25 cellular contexts compared by ENCODE assay signal in genomic region chr17:49630113-49630900, GRCh38. TPM values are rescaled to one million over a fixed set of nuclear protein-coding genes. Genes with fewer than 3 reads are reported as not detected.
DNase-seq lines count a peak whose midpoint lies in the region; ATAC-seq, FAIRE-seq and TF ChIP-seq lines count a peak whose summit lies in the region.
"Had no signal": no experiment of that assay in that cellular context is flagged by ENCODE, and none has a peak within 500 bp of the region (broad histone marks: within the 10 kb centered on the region; RNA-seq: fewer than 3 reads in every experiment).

No MANE protein-coding gene starts in this region.

- POLR2A ChIA-PET in GM12878 (lab: Charles Lee) = interaction anchor here (0.6 to 1.5 kb wide), 2 partner anchors 32 to 1519 kb away, joined by 3 to 4 read pairs; no protein-coding TSS in a partner anchor
- POLR2A ChIA-PET in naive thymus-derived CD8-positive, alpha-beta T cell (lab: Charles Lee) = no interaction called here

- peaks cover 17 to 99% (median 74%) of the 10 kb centered on the region in 12 donors for H3K4me1 ChIP-seq in heart left ventricle
- H3K4me1 ChIP-seq in GM12878 (ENCODE audit: control insufficient read depth, insufficient read depth, low read length) = no peaks in the 10 kb centered on the region
- H3K4me1 ChIP-seq in aorta (ENCODE audit: control insufficient read depth in 1 of 2, insufficient read depth in 2 of 2, low read length in 2 of 2) = peaks cover 4 to 30% of the 10 kb centered on the region in 2 donors

- no peak overlapping the region for H3K4me3 ChIP-seq in heart left ventricle
- H3K4me3 ChIP-seq in GM12878 = no peak overlapping the region
- no peak overlapping the region for H3K4me3 ChIP-seq in aorta (ENCODE audit: low read length in 2 of 2)
- H3K4me3 ChIP-seq: uterus had no signal

- H3K4me1 Mint-ChIP-seq in naive thymus-derived CD8-positive, alpha-beta T cell = peaks cover 15 to 56% (median 41%) of the 10 kb centered on the region in 4 donors

- SMC1A ChIA-PET in GM12878 (lab: Charles Lee; ENCODE audit: uncharacterized antibody, unreplicated experiment) = interaction anchor here (1.6 to 5.6 kb wide), 2 partner anchors 17 to 42 kb away, joined by 3 to 53 read pairs; no protein-coding TSS in a partner anchor

- no peak for FAIRE-seq in GM12878 (lab: Jason Lieb, UNC)

- no peak overlapping the region for H2AFZ ChIP-seq in GM12878 (ENCODE audit: control insufficient read depth, low read depth, low read length)

- intact Hi-C loops in heart left ventricle (cut with DNase I) (loop anchor here in 3 of 10 donors (5.0 kb wide), 1 partner anchor 47 kb away; the partner anchor contains the start of gene SPOP (in 3 of the 3)), left ventricle myocardium superior (cut with micrococcal nuclease) (no loop called here), GM12878 (cut with micrococcal nuclease; ENCODE audit: unreplicated experiment) (no loop called here), aorta (cut with DNase I) (loop anchor here (5.0 kb wide), 2 partner anchors 53 to 58 kb away; partner anchors contain the start of gene NXPH3 (in 1 of the 2))

- ATAC-seq in heart left ventricle = no peak
- ATAC-seq in left ventricle myocardium superior = no peak
- peak; percentile 75 for ATAC-seq in GM12878
- ATAC-seq in naive thymus-derived CD8-positive, alpha-beta T cell = no peak
- ATAC-seq in aorta (ENCODE audit: low FRiP score) = no peak
- no peak for ATAC-seq in GM19397 (IDR thresholded peaks at IDR 0.05; ENCODE audit: unreplicated experiment)
- ATAC-seq: HCT116, Panc1 had no signal

- peak overlapping the region in 1 of 10 donors; percentile 9 for H3K4me3 Mint-ChIP-seq in naive thymus-derived CD8-positive, alpha-beta T cell
- H3K4me3 Mint-ChIP-seq: activated B cell treated with CpG ODN at 0.5 μM for 24 hours had no signal

- CTCF ChIA-PET in GM12878 (lab: Yijun Ruan, JAX) = interaction anchor here (1.9 to 2.0 kb wide), 2 partner anchors 16 to 66 kb away, joined by 9 read pairs; no protein-coding TSS in a partner anchor

- no peak overlapping the region for H3K9ac ChIP-seq in GM12878 (ENCODE audit: control insufficient read depth, insufficient read depth, low read length)

- 66 to 74% (median 70%) methylated on average over 6 of the region's 6 CpGs for WGBS in heart left ventricle, 4 donors
- 88% methylated on average over 6 of the region's 6 CpGs for WGBS in GM12878 (ENCODE audit: insufficient coverage, insufficient replicate concordance, low lambda C conversion rate, missing lambda C conversion rate)
- 41 to 43% methylated on average over 6 of the region's 6 CpGs for WGBS in aorta, 2 donors

- TF ChIP-seq CTCF in heart left ventricle (IDR thresholded peaks at IDR 0.05) (no peak), GM12878 (IDR thresholded peaks at IDR 0.05 in 2 of 3, conservative IDR thresholded peaks at IDR 0.05 in 1 of 3; ENCODE audit: control insufficient read depth in 2 of 3, extremely low read depth in 1 of 3, insufficient read depth in 1 of 3, low read depth in 3 of 3, low read length in 3 of 3) (no peak), GM10266 (IDR thresholded peaks at IDR 0.05; ENCODE audit: control insufficient read depth, insufficient read depth, low read depth, missing control alignments) (no peak)

- no peaks in the 10 kb centered on the region for H4K20me1 ChIP-seq in GM12878 (ENCODE audit: control insufficient read depth, insufficient read depth)

- RAD21 ChIA-PET in GM12878 (lab: Charles Lee; ENCODE audit: unreplicated experiment) = interaction anchor here (1.0 to 1.3 kb wide), 2 partner anchors 16 to 46 kb away, joined by 3 to 5 read pairs; no protein-coding TSS in a partner anchor

- no peak for TF ChIP-seq EP300 in GM12878 (IDR thresholded peaks at IDR 0.05; ENCODE audit: borderline replicate concordance in 1 of 2, control insufficient read depth in 1 of 2, low read depth in 2 of 2, low read length in 2 of 2)

- TF ChIP-seq POLR2A in heart left ventricle (IDR thresholded peaks at IDR 0.05) (no peak), GM12878 (IDR thresholded peaks at IDR 0.05; ENCODE audit: low read depth, low read length) (no peak)

- no peak overlapping the region; the same call in 1 of the 2 replicates for H3K4me2 ChIP-seq in GM12878 (ENCODE audit: control insufficient read depth, insufficient read depth)

- H3K79me2 ChIP-seq in GM12878 (ENCODE audit: control insufficient read depth, insufficient read depth, low read length) = peaks cover 26% of the 10 kb centered on the region

- H3K27ac Mint-ChIP-seq in naive thymus-derived CD8-positive, alpha-beta T cell = peak overlapping the region in 7 of 10 donors; percentile 21 to 75 (median 30)
- H3K27ac Mint-ChIP-seq: activated B cell treated with CpG ODN at 0.5 μM for 24 hours had no signal

- peaks cover 0 to 8% (median 0%) of the 10 kb centered on the region in 9 donors for H3K36me3 ChIP-seq in heart left ventricle
- 0 out of 4 replicates have a peak, but pooled peaks cover 0 to 4% of the 10 kb centered on the region in 2 experiments for H3K36me3 ChIP-seq in GM12878 (ENCODE audit: control insufficient read depth in 2 of 2, insufficient read depth in 2 of 2, low read length in 1 of 2)
- H3K36me3 ChIP-seq in aorta (ENCODE audit: control insufficient read depth in 1 of 2, insufficient read depth in 2 of 2, low read length in 1 of 2) = no peaks in the 10 kb centered on the region
- H3K36me3 ChIP-seq: uterus had no signal

- H3K27me3 ChIP-seq in heart left ventricle (no peaks in the 10 kb centered on the region), GM12878 (replicated peaks in 1 of 2; ENCODE audit: control insufficient read depth in 2 of 2, insufficient read depth in 2 of 2, low read length in 1 of 2) (no peaks in the 10 kb centered on the region), aorta (ENCODE audit: control insufficient read depth in 1 of 2, insufficient read depth in 2 of 2, low read length in 1 of 2) (no peaks in the 10 kb centered on the region)
- H3K27me3 ChIP-seq: uterus had no signal

- no TSS peak for BruUV-seq in GM12878 (replicated peaks; lab: Mats Ljungman, UMichigan)

- DNase-seq in heart left ventricle = no peak
- no peak for DNase-seq in left ventricle myocardium superior
- DNase-seq in GM12878 (ENCODE audit: low read depth, low spot score) = no peak
- no peak for DNase-seq in naive thymus-derived CD8-positive, alpha-beta T cell
- no peak for DNase-seq in aorta
- DNase-seq in NCI-H2107 treated with DMSO at 0.1 percent for 48 hours (lab: John Stamatoyannopoulos, UW; ENCODE audit: unreplicated experiment) = no peak
- DNase-seq in GM10266 (ENCODE audit: extremely low spot score) = no peak
- DNase-seq: ACHN; activated B cell treated with CpG ODN at 0.5 μM for 24 hours; activated gamma-delta T cell; anterior cingulate cortex; cerebellar nuclear complex; DMS53; effector memory CD4-positive, alpha-beta T cell; hippocampal formation; islet precursor cell; NCI-H1417 treated with DMSO at 0.1 percent for 48 hours; stimulated activated CD4-positive, alpha-beta T cell treated with anti-CD3 and anti-CD28 coated beads, Interleukin-1b, Interleukin-23, amount 100 ng/mL, for 48 hours; uterus had no signal

- in situ Hi-C loops in GM12878 (cut with MboI) = no loop called here

- TF ChIP-seq RAD21 in GM12878 (IDR thresholded peaks at IDR 0.05; ENCODE audit: insufficient read depth, low read depth, low read length) = no peak

- no peaks in the 10 kb centered on the region for H3K27me3 Mint-ChIP-seq in naive thymus-derived CD8-positive, alpha-beta T cell
- H3K27me3 Mint-ChIP-seq: activated B cell treated with CpG ODN at 0.5 μM for 24 hours had no signal

- H3K36me3 Mint-ChIP-seq in naive thymus-derived CD8-positive, alpha-beta T cell = peaks cover 0 to 33% (median 0%) of the 10 kb centered on the region in 3 donors

- H3K27ac ChIP-seq in heart left ventricle (peak overlapping the region in 10 of 12 donors; percentile 23 to 67 (median 38)), GM12878 (ENCODE audit: control insufficient read depth, insufficient read depth) (peak overlapping the region; percentile 46), aorta (ENCODE audit: low read depth in 1 of 2, low read length in 2 of 2) (peak overlapping the region; percentile 74 to 76)
- H3K27ac ChIP-seq: C4-2B had no signal

- H3K9me3 Mint-ChIP-seq in naive thymus-derived CD8-positive, alpha-beta T cell = no peaks in the 10 kb centered on the region
- H3K9me3 Mint-ChIP-seq: activated B cell treated with CpG ODN at 0.5 μM for 24 hours had no signal

- no peaks in the 10 kb centered on the region for H3K9me3 ChIP-seq in heart left ventricle
- H3K9me3 ChIP-seq in GM12878 (replicated peaks; ENCODE audit: control insufficient read depth, insufficient read depth, low read length) = no peaks in the 10 kb centered on the region
- no peaks in the 10 kb centered on the region for H3K9me3 ChIP-seq in aorta (ENCODE audit: control insufficient read depth, low read length)
- H3K9me3 ChIP-seq: uterus had no signal

RNA-seq across cellular contexts. Expression of gene SPOP, which starts 47.6 kb away (rescaled TPM):
- 10 to 100 TPM; 46.7 to 96.1 (median 60.4) TPM for total RNA-seq in heart left ventricle
- 10 to 100 TPM; 28.5 to 72.0 TPM for polyA plus RNA-seq in heart left ventricle
- total RNA-seq in left ventricle myocardium superior = 77.8 TPM
- 86.4 and 107 TPM in 2 replicates for total RNA-seq in GM12878 (2013; cell fraction: nucleolus; rRNA removed)
- 56.7 and 64.0 TPM in 2 replicates for total RNA-seq in GM12878 (2014; rRNA removed)
- total RNA-seq in GM12878 (2014; rRNA removed; fragmentation: Illumina TruSeq; extraction: Trizol) = 39.5 and 39.9 TPM in 2 replicates
- total RNA-seq in GM12878 (2021) = 45.8 and 50.1 TPM in 2 replicates
- polyA plus RNA-seq in GM12878 (2011; ENCODE audit: low read depth) = 22.3 TPM
- 55.8 and 80.4 TPM in 2 replicates for polyA plus RNA-seq in GM12878 (2011; rRNA removed)
- polyA plus RNA-seq in GM12878 (2011; cell fraction: cytosol; rRNA removed) = 55.1 and 82.5 TPM in 2 replicates
- 50.5 and 54.2 TPM in 2 replicates for polyA plus RNA-seq in GM12878 (2011; cell fraction: nucleus; rRNA removed)
- polyA plus RNA-seq in GM12878 (2012) = 26.3 and 35.4 TPM in 2 replicates
- 41.6 and 45.4 TPM in 2 replicates for polyA plus RNA-seq in GM12878 (2014; fragmentation: Illumina TruSeq; extraction: Trizol)
- polyA plus RNA-seq in GM12878 (2014; fragmentation: Nextera tagmentation; extraction: Ambion mirVana) = 10 to 100 TPM; 35.1 to 39.0 TPM
- 34.5 and 43.7 TPM in 2 replicates for polyA plus RNA-seq in GM12878 (2014; rRNA removed)
- 10 to 100 TPM; 65.9 to 76.3 TPM for polyA plus RNA-seq in GM12878 (2016; fragmentation: Nextera tagmentation; extraction: Ambion mirVana)
- 65.1 and 93.8 TPM in 2 replicates for polyA minus RNA-seq in GM12878 (2011; rRNA and poly(A)+ RNA removed)
- polyA minus RNA-seq in GM12878 (2011; cell fraction: cytosol; rRNA and poly(A)+ RNA removed) = 34.7 and 42.1 TPM in 2 replicates
- polyA minus RNA-seq in GM12878 (2011; cell fraction: nucleus; rRNA and poly(A)+ RNA removed) = 27.9 and 43.3 TPM in 2 replicates
- total RNA-seq in naive thymus-derived CD8-positive, alpha-beta T cell = 10 to 100 TPM; 91.0 to 92.0 TPM
- polyA plus RNA-seq in naive thymus-derived CD8-positive, alpha-beta T cell = 100 to 1,000 TPM in 2 of 3 donors, 10 to 100 TPM in 1; 75.9 to 126 (median 103) TPM
- total RNA-seq in aorta = 100 to 1,000 TPM; 117 to 289 TPM
- polyA plus RNA-seq in aorta = 10 to 100 TPM; 54.5 to 56.5 TPM

RNA-seq across cellular contexts. Expression of gene NXPH3, which starts 54.6 kb away (rescaled TPM):
- total RNA-seq in heart left ventricle (1 to 10 TPM; 2.5 to 6.8 (median 4.5) TPM), left ventricle myocardium superior (3.4 TPM), GM12878 (2014; rRNA removed) (under 0.01 and 0.34 TPM in 2 replicates), GM12878 (2014; rRNA removed; fragmentation: Illumina TruSeq; extraction: Trizol) (0.05 and 0.13 TPM in 2 replicates), GM12878 (2021) (0.11 and 0.13 TPM in 2 replicates), aorta (10 to 100 TPM; 72.0 to 87.5 TPM)
- polyA plus RNA-seq in heart left ventricle (1 to 10 TPM; 4.0 to 7.9 TPM), GM12878 (2011; rRNA removed) (0.17 and 0.35 TPM in 2 replicates), GM12878 (2014; fragmentation: Illumina TruSeq; extraction: Trizol) (0.10 and 0.12 TPM in 2 replicates), GM12878 (2014; fragmentation: Nextera tagmentation; extraction: Ambion mirVana) (not detected), GM12878 (2014; rRNA removed) (0.09 and 0.19 TPM in 2 replicates), GM12878 (2016; fragmentation: Nextera tagmentation; extraction: Ambion mirVana) (under 1 TPM; 0.08 to 0.12 TPM), aorta (10 to 100 TPM; 40.4 to 59.1 TPM)
- total RNA-seq in GM12878 (2013; cell fraction: nucleolus; rRNA removed) = 1.8 and 3.5 TPM in 2 replicates
- 0.33 TPM for polyA plus RNA-seq in GM12878 (2011; ENCODE audit: low read depth)
- polyA plus RNA-seq in GM12878 (2011; cell fraction: cytosol; rRNA removed) = 0.27 and 0.37 TPM in 2 replicates
- 0.28 and 0.42 TPM in 2 replicates for polyA plus RNA-seq in GM12878 (2011; cell fraction: nucleus; rRNA removed)
- polyA plus RNA-seq in GM12878 (2012) = 0.34 and 0.45 TPM in 2 replicates
- 0.29 and 0.31 TPM in 2 replicates for polyA minus RNA-seq in GM12878 (2011; rRNA and poly(A)+ RNA removed)
- not detected in 2 replicates for polyA minus RNA-seq in GM12878 (2011; cell fraction: cytosol; rRNA and poly(A)+ RNA removed)
- 0.12 and 0.67 TPM in 2 replicates for polyA minus RNA-seq in GM12878 (2011; cell fraction: nucleus; rRNA and poly(A)+ RNA removed)
- not detected for total RNA-seq in naive thymus-derived CD8-positive, alpha-beta T cell
- polyA plus RNA-seq in naive thymus-derived CD8-positive, alpha-beta T cell = not detected
- total RNA-seq: activated B cell treated with CpG ODN at 0.5 μM for 24 hours, MCF 10A, myocyte had no signal

Comparison
In these comparisons a context has a peak if more than half of its experiments do, and no peak if none do; other contexts are left out.
1. RNA of gene NXPH3, which starts 54.6 kb away (total RNA-seq): 72.0 to 87.5 TPM in aorta; 2.5 to 6.8 TPM in heart left ventricle, 3.4 TPM in left ventricle myocardium superior (single experiment), under 0.01 to 3.5 TPM in GM12878 and not detected in naive thymus-derived CD8-positive, alpha-beta T cell; every median in the first group is over 4 times any median in the second.
2. intact Hi-C loops: an anchor here in aorta (5.0 kb wide); none called in left ventricle myocardium superior and GM12878.
3. Peak in every context shown above with its lines, with median percentiles within 50 percentile points of each other: H3K27ac ChIP-seq.